ENCODE assay signal across 8 cellular contexts in the genomic region with DNA sequence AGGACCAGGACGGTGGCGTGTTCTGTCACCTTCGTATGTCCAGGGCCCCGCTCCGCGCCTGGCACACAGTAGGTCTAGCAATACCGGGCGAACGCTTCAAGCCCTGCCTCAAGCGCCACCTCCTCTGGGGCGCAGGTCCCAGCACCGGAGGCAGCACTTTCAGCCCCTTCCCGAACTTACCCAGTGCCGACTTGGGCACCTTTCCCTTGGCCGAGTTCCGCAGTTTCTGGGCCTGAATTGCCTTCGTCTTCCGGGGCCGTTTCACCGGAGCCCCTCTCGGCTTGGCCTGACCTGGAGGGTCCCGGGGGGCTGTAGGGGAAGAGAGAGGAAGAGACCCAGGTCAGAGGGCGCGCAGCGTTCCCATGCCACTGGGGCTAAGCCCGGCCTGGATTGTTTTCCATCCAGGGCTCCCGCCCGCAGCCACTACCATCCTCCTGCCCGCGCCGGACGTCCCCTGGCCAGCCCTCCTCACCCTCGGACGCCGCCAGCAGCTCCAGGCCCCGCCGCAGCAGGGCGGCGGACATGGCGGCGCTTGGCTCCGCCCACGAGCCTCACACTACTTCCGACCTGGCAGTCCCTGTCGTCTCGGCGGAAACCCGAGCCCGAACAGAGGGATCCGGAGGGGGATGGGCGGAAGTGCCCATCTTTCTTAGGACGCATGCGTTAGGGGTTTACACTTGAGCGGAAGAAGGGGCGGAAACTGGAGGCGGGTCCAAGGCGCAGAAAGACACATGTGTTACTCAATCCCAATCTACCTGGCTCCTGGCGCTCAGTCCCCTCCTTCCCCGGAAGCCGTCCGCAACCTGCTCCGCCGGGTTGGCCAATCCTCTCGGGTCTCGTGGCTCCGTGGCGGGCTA. TPM values are rescaled to one million over a fixed set of nuclear protein-coding genes. Genes with fewer than 3 reads are reported as not detected.
DNase-seq lines count a peak whose midpoint lies in the region; ATAC-seq and TF ChIP-seq lines count a peak whose summit lies in the region.

A gene with protein sequence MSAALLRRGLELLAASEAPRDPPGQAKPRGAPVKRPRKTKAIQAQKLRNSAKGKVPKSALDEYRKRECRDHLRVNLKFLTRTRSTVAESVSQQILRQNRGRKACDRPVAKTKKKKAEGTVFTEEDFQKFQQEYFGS (minus strand): TSS at position 534 of the 857 bp plus-strand sequence. CDS start 10 bp downstream, at position 524.

- H3K27me3 ChIP-seq in kidney epithelial cell (ENCODE audit: control insufficient read depth, insufficient read depth, low read length): no peaks in the 10 kb centered on the region

- no peak for TF ChIP-seq CTCF in kidney epithelial cell (IDR thresholded peaks at IDR 0.05; ENCODE audit: insufficient read depth, low read length, poor library complexity, severe bottlenecking)

- peak; percentile 67 for ATAC-seq in HG03442 (IDR thresholded peaks at IDR 0.05; ENCODE audit: unreplicated experiment)

- peak within 1 kb of the TSS; percentile 85 for H3K27ac ChIP-seq in cingulate gyrus (ENCODE audit: low read depth, low read length)

- peaks cover 3% of the 10 kb centered on the region for H3K36me3 ChIP-seq in kidney epithelial cell (ENCODE audit: control insufficient read depth, insufficient read depth, low read length)

- DNase-seq in Ammon's horn (ENCODE audit: low spot score): peak; percentile 99
- peak; percentile 97 for DNase-seq in GM19238 (ENCODE audit: insufficient read length, low spot score)
- DNase-seq in NCI-H524 treated with DMSO at 0.1 percent for 48 hours (lab: John Stamatoyannopoulos, UW): peak; percentile 98
- DNase-seq in activated CD4-positive, alpha-beta T cell treated with anti-CD3 and anti-CD28 coated beads for 4 hours: peak; percentile 99
- DNase-seq in kidney epithelial cell (ENCODE audit: low read depth): peak; percentile 99
- DNase-seq in stimulated activated CD4-positive, alpha-beta T cell treated with anti-CD3 and anti-CD28 coated beads, Interleukin-15, amount 100 ng/mL, for 48 hours (ENCODE audit: low read depth in 2 of 2): peak; percentile 99 to 100

- peak within 1 kb of the TSS; percentile 86 for H3K4me3 ChIP-seq in kidney epithelial cell (ENCODE audit: low read depth, low read length)

RNA-seq across cellular contexts. Expression of the gene that starts here (rescaled TPM):
- total RNA-seq in kidney epithelial cell: 121 and 135 TPM in 2 replicates

Comparison
In these comparisons a context has a peak if more than half of its experiments do, and no peak if none do; other contexts are left out.
1. Peak in every context shown above with its lines: DNase-seq, ATAC-seq, H3K4me3 ChIP-seq and H3K27ac ChIP-seq.